28 cellular contexts compared by ENCODE assay signal in genomic region chr4:42484630-42485029, GRCh38.
"Had no signal": no experiment of that assay in that cellular context is flagged by ENCODE, and none has a peak within 500 bp of the region (broad histone marks: within the 10 kb centered on the region; RNA-seq: fewer than 3 reads in every experiment).

No MANE protein-coding gene starts in this region.

- H3K27me3 Mint-ChIP-seq: activated CD4-positive, alpha-beta memory T cell treated with anti-CD3 and anti-CD28 coated beads, Interleukin-2, amount 10 ng/mL, durations not matched to agents 7 days and 5 days; activated CD4-positive, alpha-beta T cell treated with anti-CD3 and anti-CD28 coated beads, Interleukin-2, amount 10 ng/mL, durations not matched to agents 7 days and 5 days; activated naive CD4-positive, alpha-beta T cell treated with anti-CD3 and anti-CD28 coated beads, Interleukin-2, amount 10 ng/mL, durations not matched to agents 7 days and 5 days; activated T-cell treated with anti-CD3 and anti-CD28 coated beads, Interleukin-2, amount 50 U/mL, for 24 hours; central memory CD8-positive, alpha-beta T cell; dendritic cell treated with granulocyte-macrophage colony-stimulating factor and Interleukin-4, amounts not matched to agents 40 ng/mL and 50 ng/mL, for 4 days; effector memory CD8-positive, alpha-beta T cell had no signal

- H3K36me3 ChIP-seq: brain microvascular endothelial cell, gastrocnemius medialis had no signal

- H3K9me3 Mint-ChIP-seq: activated CD4-positive, alpha-beta memory T cell treated with anti-CD3 and anti-CD28 coated beads, Interleukin-2, amount 10 ng/mL, durations not matched to agents 7 days and 5 days; activated CD4-positive, alpha-beta T cell treated with anti-CD3 and anti-CD28 coated beads, Interleukin-2, amount 10 ng/mL, durations not matched to agents 7 days and 5 days; activated naive CD4-positive, alpha-beta T cell treated with anti-CD3 and anti-CD28 coated beads, Interleukin-2, amount 10 ng/mL, durations not matched to agents 7 days and 5 days; activated naive CD4-positive, alpha-beta T cell treated with anti-CD3 and anti-CD28 coated beads, Interleukin-2, amount 50 U/mL, for 72 hours; activated T-cell treated with anti-CD3 and anti-CD28 coated beads, Interleukin-2, amount 50 U/mL, for 24 hours; activated T-cell treated with anti-CD3 and anti-CD28 coated beads, Interleukin-2, amount 50 U/mL, for 72 hours; central memory CD8-positive, alpha-beta T cell; dendritic cell treated with granulocyte-macrophage colony-stimulating factor and Interleukin-4, amounts not matched to agents 40 ng/mL and 50 ng/mL, for 4 days; effector memory CD8-positive, alpha-beta T cell had no signal

- H3K27me3 ChIP-seq: brain microvascular endothelial cell, esophagus muscularis mucosa, foreskin keratinocyte, gastrocnemius medialis, heart left ventricle had no signal

- H3K27ac ChIP-seq: brain microvascular endothelial cell, coronary artery, esophagus muscularis mucosa, foreskin keratinocyte, gastrocnemius medialis, heart left ventricle had no signal

- ATAC-seq: activated T-cell treated with anti-CD3 and anti-CD28 coated beads, Interleukin-2, amount 50 U/mL, for 72 hours; effector memory CD8-positive, alpha-beta T cell; gastrocnemius medialis; heart left ventricle had no signal

- DNase-seq: activated CD4-positive, alpha-beta memory T cell treated with anti-CD3 and anti-CD28 coated beads, Interleukin-2, amount 10 ng/mL, durations not matched to agents 7 days and 5 days; activated CD4-positive, alpha-beta T cell treated with anti-CD3 and anti-CD28 coated beads for 1 hour; activated CD4-positive, alpha-beta T cell treated with anti-CD3 and anti-CD28 coated beads for 4 hours; activated CD4-positive, alpha-beta T cell treated with anti-CD3 and anti-CD28 coated beads, Interleukin-2, amount 10 ng/mL, durations not matched to agents 7 days and 5 days; activated CD4-positive, alpha-beta T cell treated with anti-CD3 and anti-CD28 coated beads, Interleukin-2, amount 50 U/mL, for 4 hours; activated CD8-positive, alpha-beta memory T cell treated with anti-CD3 and anti-CD28 coated beads, Interleukin-2, amount 50 U/mL, for 48 hours; activated gamma-delta T cell; activated naive CD4-positive, alpha-beta T cell; activated naive CD4-positive, alpha-beta T cell treated with anti-CD3 and anti-CD28 coated beads, Interleukin-2, amount 10 ng/mL, durations not matched to agents 7 days and 5 days; activated T-cell treated with anti-CD3 and anti-CD28 coated beads for 4 hours; activated T-cell treated with anti-CD3 and anti-CD28 coated beads, Interleukin-2, amount 50 U/mL, for 24 hours; activated T-cell treated with anti-CD3 and anti-CD28 coated beads, Interleukin-2, amount 50 U/mL, for 72 hours; amniotic stem cell; anterior cingulate cortex; brain microvascular endothelial cell; effector CD4-positive, alpha-beta T cell; effector memory CD8-positive, alpha-beta T cell; erythroblast; gastrocnemius medialis; glutamatergic neuron; heart left ventricle; T-helper 2 cell had no signal

- H3K9me3 ChIP-seq: esophagus muscularis mucosa, gastrocnemius medialis, heart left ventricle had no signal

- H3K4me3 Mint-ChIP-seq: activated CD4-positive, alpha-beta memory T cell treated with anti-CD3 and anti-CD28 coated beads, Interleukin-2, amount 10 ng/mL, durations not matched to agents 7 days and 5 days; activated CD4-positive, alpha-beta T cell treated with anti-CD3 and anti-CD28 coated beads, Interleukin-2, amount 10 ng/mL, durations not matched to agents 7 days and 5 days; activated naive CD4-positive, alpha-beta T cell treated with anti-CD3 and anti-CD28 coated beads, Interleukin-2, amount 10 ng/mL, durations not matched to agents 7 days and 5 days; activated T-cell treated with anti-CD3 and anti-CD28 coated beads, Interleukin-2, amount 50 U/mL, for 24 hours; activated T-cell treated with anti-CD3 and anti-CD28 coated beads, Interleukin-2, amount 50 U/mL, for 72 hours; central memory CD8-positive, alpha-beta T cell; dendritic cell treated with granulocyte-macrophage colony-stimulating factor and Interleukin-4, amounts not matched to agents 40 ng/mL and 50 ng/mL, for 4 days; effector memory CD8-positive, alpha-beta T cell had no signal

- H3K27ac Mint-ChIP-seq: activated CD4-positive, alpha-beta memory T cell treated with anti-CD3 and anti-CD28 coated beads, Interleukin-2, amount 10 ng/mL, durations not matched to agents 7 days and 5 days; activated CD4-positive, alpha-beta T cell treated with anti-CD3 and anti-CD28 coated beads, Interleukin-2, amount 10 ng/mL, durations not matched to agents 7 days and 5 days; activated naive CD4-positive, alpha-beta T cell treated with anti-CD3 and anti-CD28 coated beads, Interleukin-2, amount 10 ng/mL, durations not matched to agents 7 days and 5 days; activated naive CD4-positive, alpha-beta T cell treated with anti-CD3 and anti-CD28 coated beads, Interleukin-2, amount 50 U/mL, for 72 hours; activated T-cell treated with anti-CD3 and anti-CD28 coated beads, Interleukin-2, amount 50 U/mL, for 24 hours; activated T-cell treated with anti-CD3 and anti-CD28 coated beads, Interleukin-2, amount 50 U/mL, for 72 hours; dendritic cell treated with granulocyte-macrophage colony-stimulating factor and Interleukin-4, amounts not matched to agents 40 ng/mL and 50 ng/mL, for 4 days had no signal

- H3K4me1 Mint-ChIP-seq: activated CD4-positive, alpha-beta T cell treated with anti-CD3 and anti-CD28 coated beads, Interleukin-2, amount 10 ng/mL, durations not matched to agents 7 days and 5 days; activated naive CD4-positive, alpha-beta T cell treated with anti-CD3 and anti-CD28 coated beads, Interleukin-2, amount 10 ng/mL, durations not matched to agents 7 days and 5 days had no signal

- H3K4me3 ChIP-seq: coronary artery, esophagus muscularis mucosa, gastrocnemius medialis, heart left ventricle had no signal
